1 cellular context compared by ENCODE assay signal in the genomic region with DNA sequence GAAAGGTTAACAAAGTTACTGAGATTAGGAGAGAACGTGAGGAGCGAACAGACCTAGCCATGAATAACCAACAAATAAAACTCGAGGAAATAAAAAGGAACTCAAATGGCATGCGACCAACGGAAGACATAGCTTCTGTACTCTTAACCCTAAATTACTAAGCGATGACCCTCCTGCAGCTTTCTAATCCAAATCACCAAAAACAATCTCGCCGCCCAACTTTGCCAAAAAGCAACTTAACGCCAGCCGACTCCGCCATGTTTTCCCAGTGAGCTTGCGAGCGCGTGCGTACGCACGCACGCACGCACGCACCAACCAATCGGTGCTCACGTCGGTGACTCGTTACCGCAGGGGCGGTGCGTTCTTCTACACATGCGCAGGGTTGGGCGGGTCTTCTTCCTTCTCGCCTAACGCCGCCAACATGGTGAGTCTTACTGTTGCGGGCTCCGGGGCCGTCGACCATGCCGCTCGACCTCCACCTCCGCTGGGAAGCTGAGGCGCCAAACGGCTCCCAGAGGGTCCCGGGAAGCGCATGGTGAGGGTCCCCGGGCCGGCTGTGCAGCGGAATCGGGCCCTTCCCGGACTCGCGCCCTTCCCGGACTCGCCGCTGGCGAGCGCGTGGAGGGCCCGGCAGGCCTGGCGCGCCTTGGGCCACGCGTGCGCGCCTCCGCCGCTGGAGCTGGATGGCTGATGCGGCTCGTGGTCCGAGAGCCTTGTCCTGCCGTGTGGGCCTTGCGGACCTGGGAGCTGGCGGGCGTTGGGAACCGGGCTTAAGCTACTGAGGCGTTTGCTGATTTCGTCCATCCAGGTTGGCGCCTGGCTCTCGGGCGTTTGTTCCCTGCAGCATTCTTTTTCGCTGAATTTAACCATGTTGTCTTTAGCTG.
A peak's percentile ranks its signal among the peaks of the same experiment; 100 is the strongest.
TF ChIP-seq lines count a peak whose summit lies in the region.

A gene (plus strand): TSS at position 400 of the 884 bp plus-strand sequence. CDS start 133 bp downstream, at position 533.

TF ChIP-seq in K562, 482 proteins besides CTCF, POLR2A, EP300 and RAD21 (continued from another document and continues in another):
- TF ChIP-seq, protein P1, sequence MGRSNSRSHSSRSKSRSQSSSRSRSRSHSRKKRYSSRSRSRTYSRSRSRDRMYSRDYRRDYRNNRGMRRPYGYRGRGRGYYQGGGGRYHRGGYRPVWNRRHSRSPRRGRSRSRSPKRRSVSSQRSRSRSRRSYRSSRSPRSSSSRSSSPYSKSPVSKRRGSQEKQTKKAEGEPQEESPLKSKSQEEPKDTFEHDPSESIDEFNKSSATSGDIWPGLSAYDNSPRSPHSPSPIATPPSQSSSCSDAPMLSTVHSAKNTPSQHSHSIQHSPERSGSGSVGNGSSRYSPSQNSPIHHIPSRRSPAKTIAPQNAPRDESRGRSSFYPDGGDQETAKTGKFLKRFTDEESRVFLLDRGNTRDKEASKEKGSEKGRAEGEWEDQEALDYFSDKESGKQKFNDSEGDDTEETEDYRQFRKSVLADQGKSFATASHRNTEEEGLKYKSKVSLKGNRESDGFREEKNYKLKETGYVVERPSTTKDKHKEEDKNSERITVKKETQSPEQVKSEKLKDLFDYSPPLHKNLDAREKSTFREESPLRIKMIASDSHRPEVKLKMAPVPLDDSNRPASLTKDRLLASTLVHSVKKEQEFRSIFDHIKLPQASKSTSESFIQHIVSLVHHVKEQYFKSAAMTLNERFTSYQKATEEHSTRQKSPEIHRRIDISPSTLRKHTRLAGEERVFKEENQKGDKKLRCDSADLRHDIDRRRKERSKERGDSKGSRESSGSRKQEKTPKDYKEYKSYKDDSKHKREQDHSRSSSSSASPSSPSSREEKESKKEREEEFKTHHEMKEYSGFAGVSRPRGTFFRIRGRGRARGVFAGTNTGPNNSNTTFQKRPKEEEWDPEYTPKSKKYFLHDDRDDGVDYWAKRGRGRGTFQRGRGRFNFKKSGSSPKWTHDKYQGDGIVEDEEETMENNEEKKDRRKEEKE (IDR thresholded peaks at IDR 0.05; ENCODE audit: borderline replicate concordance in 1 of 2, control insufficient read depth in 1 of 2, low read depth in 2 of 2, low read length in 1 of 2) = peak in 1 of 2 experiments; percentile 30; a peak in 1 of 4 replicates
- TF ChIP-seq IFI16 (CRISPR knock-in tag; IDR thresholded peaks at IDR 0.05) (no peak), ZNF77 (CRISPR knock-in tag; IDR thresholded peaks at IDR 0.05) (no peak), MYC (IDR thresholded peaks at IDR 0.05; ENCODE audit: low read depth, low read length) (peak; percentile 99), MYC (CRISPR knock-in tag; IDR thresholded peaks at IDR 0.05; ENCODE audit: borderline replicate concordance, low read depth) (peak; percentile 88; the same call in 1 of the 2 replicates), JUN (IDR thresholded peaks at IDR 0.05; ENCODE audit: borderline replicate concordance, low read depth, low read length) (peak; percentile 56; the same call in 1 of the 2 replicates), JUN (CRISPR knock-in tag; IDR thresholded peaks at IDR 0.05; ENCODE audit: borderline replicate concordance) (no peak; the same call in 1 of the 2 replicates), PHF21A (IDR thresholded peaks at IDR 0.05; ENCODE audit: borderline replicate concordance, low read depth) (no peak), NR1H2 (CRISPR knock-in tag; IDR thresholded peaks at IDR 0.05) (no peak; the same call in none of the 2 replicates), ILK (tag; IDR thresholded peaks at IDR 0.05; ENCODE audit: borderline replicate concordance, low read depth) (no peak), ZBTB8A (IDR thresholded peaks at IDR 0.05; ENCODE audit: partially characterized antibody) (no peak), ATF7 (IDR thresholded peaks at IDR 0.05) (peak; percentile 90), FOXJ3 (CRISPR knock-in tag; IDR thresholded peaks at IDR 0.05) (no peak), ZNF232 (CRISPR knock-in tag; IDR thresholded peaks at IDR 0.05) (peak; percentile 92), EZH2 (IDR thresholded peaks at IDR 0.05; ENCODE audit: borderline replicate concordance, low read depth, low read length) (no peak), THRAP3 (IDR thresholded peaks at IDR 0.05; ENCODE audit: borderline replicate concordance) (0 out of 2 replicates have a peak, but pooled peaks have one; percentile 8), DPF2 (IDR thresholded peaks at IDR 0.05) (peak; percentile 53; the same call in 1 of the 2 replicates), NCOA2 (IDR thresholded peaks at IDR 0.05; ENCODE audit: partially characterized antibody in 2 of 2) (no peak), HCFC1 (IDR thresholded peaks at IDR 0.05; ENCODE audit: low read depth, low read length) (peak; percentile 66), YY1 (IDR thresholded peaks at IDR 0.05; ENCODE audit: borderline replicate concordance in 1 of 3, control insufficient read depth in 1 of 3, extremely low read depth in 1 of 3, insufficient read depth in 3 of 3, insufficient read length in 1 of 3, insufficient replicate concordance in 2 of 3, low read depth in 1 of 3, low read length in 2 of 3) (peak; percentile 90 to 98 (median 97)), CREM (IDR thresholded peaks at IDR 0.05; ENCODE audit: low read depth) (peak; percentile 87), ZNF197 (CRISPR knock-in tag; IDR thresholded peaks at IDR 0.05; ENCODE audit: low read depth) (0 out of 2 replicates have a peak, but pooled peaks have one; percentile 44), TAF1 (IDR thresholded peaks at IDR 0.05; ENCODE audit: control insufficient read depth, extremely low read depth, insufficient read depth, low read length, severe bottlenecking) (peak; percentile 98), POLR3G (IDR thresholded peaks at IDR 0.05; ENCODE audit: extremely low read depth, insufficient read length, insufficient replicate concordance) (no peak), CBX8 (IDR thresholded peaks at IDR 0.05; ENCODE audit: borderline replicate concordance, extremely low read depth, low read depth, low read length, poor library complexity, severe bottlenecking) (no peak), CBX3 (IDR thresholded peaks at IDR 0.05; ENCODE audit: borderline replicate concordance in 1 of 2, low read length in 2 of 2) (no peak), BHLHE40 (IDR thresholded peaks at IDR 0.05; ENCODE audit: low read length) (peak; percentile 63; the same call in 1 of the 2 replicates), SNRNP70 (optimal IDR thresholded peaks at IDR 0.05; ENCODE audit: low read depth, low read length) (no peak), BRD9 (IDR thresholded peaks at IDR 0.05; ENCODE audit: low read depth, partially characterized antibody) (peak; percentile 96), TCF7L2 (IDR thresholded peaks at IDR 0.05; ENCODE audit: low read depth, low read length) (no peak), FIP1L1 (IDR thresholded peaks at IDR 0.05; ENCODE audit: low read depth, low read length, poor library complexity, severe bottlenecking) (peak; percentile 93), ETV6 (IDR thresholded peaks at IDR 0.05; ENCODE audit: borderline replicate concordance in 1 of 2, low read depth in 2 of 2, low read length in 1 of 2) (no peak), ETV6 (CRISPR knock-in tag; IDR thresholded peaks at IDR 0.05; ENCODE audit: borderline replicate concordance) (no peak; the same call in 1 of the 2 replicates), CHD2 (IDR thresholded peaks at IDR 0.05; ENCODE audit: low read depth, low read length) (no peak; the same call in 1 of the 2 replicates)
- TF ChIP-seq, protein P2, sequence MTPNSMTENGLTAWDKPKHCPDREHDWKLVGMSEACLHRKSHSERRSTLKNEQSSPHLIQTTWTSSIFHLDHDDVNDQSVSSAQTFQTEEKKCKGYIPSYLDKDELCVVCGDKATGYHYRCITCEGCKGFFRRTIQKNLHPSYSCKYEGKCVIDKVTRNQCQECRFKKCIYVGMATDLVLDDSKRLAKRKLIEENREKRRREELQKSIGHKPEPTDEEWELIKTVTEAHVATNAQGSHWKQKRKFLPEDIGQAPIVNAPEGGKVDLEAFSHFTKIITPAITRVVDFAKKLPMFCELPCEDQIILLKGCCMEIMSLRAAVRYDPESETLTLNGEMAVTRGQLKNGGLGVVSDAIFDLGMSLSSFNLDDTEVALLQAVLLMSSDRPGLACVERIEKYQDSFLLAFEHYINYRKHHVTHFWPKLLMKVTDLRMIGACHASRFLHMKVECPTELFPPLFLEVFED (CRISPR knock-in tag; conservative IDR thresholded peaks at IDR 0.05) = 0 out of 2 replicates have a peak, but pooled peaks have one; percentile 10
- TF ChIP-seq, protein P3, sequence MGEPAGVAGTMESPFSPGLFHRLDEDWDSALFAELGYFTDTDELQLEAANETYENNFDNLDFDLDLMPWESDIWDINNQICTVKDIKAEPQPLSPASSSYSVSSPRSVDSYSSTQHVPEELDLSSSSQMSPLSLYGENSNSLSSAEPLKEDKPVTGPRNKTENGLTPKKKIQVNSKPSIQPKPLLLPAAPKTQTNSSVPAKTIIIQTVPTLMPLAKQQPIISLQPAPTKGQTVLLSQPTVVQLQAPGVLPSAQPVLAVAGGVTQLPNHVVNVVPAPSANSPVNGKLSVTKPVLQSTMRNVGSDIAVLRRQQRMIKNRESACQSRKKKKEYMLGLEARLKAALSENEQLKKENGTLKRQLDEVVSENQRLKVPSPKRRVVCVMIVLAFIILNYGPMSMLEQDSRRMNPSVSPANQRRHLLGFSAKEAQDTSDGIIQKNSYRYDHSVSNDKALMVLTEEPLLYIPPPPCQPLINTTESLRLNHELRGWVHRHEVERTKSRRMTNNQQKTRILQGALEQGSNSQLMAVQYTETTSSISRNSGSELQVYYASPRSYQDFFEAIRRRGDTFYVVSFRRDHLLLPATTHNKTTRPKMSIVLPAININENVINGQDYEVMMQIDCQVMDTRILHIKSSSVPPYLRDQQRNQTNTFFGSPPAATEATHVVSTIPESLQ (CRISPR knock-in tag; IDR thresholded peaks at IDR 0.05) = peak; percentile 62; the same call in 1 of the 2 replicates
- TF ChIP-seq, protein P4, sequence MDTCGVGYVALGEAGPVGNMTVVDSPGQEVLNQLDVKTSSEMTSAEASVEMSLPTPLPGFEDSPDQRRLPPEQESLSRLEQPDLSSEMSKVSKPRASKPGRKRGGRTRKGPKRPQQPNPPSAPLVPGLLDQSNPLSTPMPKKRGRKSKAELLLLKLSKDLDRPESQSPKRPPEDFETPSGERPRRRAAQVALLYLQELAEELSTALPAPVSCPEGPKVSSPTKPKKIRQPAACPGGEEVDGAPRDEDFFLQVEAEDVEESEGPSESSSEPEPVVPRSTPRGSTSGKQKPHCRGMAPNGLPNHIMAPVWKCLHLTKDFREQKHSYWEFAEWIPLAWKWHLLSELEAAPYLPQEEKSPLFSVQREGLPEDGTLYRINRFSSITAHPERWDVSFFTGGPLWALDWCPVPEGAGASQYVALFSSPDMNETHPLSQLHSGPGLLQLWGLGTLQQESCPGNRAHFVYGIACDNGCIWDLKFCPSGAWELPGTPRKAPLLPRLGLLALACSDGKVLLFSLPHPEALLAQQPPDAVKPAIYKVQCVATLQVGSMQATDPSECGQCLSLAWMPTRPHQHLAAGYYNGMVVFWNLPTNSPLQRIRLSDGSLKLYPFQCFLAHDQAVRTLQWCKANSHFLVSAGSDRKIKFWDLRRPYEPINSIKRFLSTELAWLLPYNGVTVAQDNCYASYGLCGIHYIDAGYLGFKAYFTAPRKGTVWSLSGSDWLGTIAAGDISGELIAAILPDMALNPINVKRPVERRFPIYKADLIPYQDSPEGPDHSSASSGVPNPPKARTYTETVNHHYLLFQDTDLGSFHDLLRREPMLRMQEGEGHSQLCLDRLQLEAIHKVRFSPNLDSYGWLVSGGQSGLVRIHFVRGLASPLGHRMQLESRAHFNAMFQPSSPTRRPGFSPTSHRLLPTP (IDR thresholded peaks at IDR 0.05; ENCODE audit: borderline replicate concordance, extremely low read depth, insufficient read length) = no peak
- TF ChIP-seq, protein P5, sequence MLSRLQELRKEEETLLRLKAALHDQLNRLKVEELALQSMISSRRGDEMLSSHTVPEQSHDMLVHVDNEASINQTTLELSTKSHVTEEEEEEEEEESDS (CRISPR knock-in tag; IDR thresholded peaks at IDR 0.05) = no peak
- TF ChIP-seq, protein P6, sequence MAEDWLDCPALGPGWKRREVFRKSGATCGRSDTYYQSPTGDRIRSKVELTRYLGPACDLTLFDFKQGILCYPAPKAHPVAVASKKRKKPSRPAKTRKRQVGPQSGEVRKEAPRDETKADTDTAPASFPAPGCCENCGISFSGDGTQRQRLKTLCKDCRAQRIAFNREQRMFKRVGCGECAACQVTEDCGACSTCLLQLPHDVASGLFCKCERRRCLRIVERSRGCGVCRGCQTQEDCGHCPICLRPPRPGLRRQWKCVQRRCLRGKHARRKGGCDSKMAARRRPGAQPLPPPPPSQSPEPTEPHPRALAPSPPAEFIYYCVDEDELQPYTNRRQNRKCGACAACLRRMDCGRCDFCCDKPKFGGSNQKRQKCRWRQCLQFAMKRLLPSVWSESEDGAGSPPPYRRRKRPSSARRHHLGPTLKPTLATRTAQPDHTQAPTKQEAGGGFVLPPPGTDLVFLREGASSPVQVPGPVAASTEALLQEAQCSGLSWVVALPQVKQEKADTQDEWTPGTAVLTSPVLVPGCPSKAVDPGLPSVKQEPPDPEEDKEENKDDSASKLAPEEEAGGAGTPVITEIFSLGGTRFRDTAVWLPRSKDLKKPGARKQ (CRISPR knock-in tag; IDR thresholded peaks at IDR 0.05) = no peak
- TF ChIP-seq, protein P7, sequence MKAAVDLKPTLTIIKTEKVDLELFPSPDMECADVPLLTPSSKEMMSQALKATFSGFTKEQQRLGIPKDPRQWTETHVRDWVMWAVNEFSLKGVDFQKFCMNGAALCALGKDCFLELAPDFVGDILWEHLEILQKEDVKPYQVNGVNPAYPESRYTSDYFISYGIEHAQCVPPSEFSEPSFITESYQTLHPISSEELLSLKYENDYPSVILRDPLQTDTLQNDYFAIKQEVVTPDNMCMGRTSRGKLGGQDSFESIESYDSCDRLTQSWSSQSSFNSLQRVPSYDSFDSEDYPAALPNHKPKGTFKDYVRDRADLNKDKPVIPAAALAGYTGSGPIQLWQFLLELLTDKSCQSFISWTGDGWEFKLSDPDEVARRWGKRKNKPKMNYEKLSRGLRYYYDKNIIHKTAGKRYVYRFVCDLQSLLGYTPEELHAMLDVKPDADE (conservative IDR thresholded peaks at IDR 0.05; ENCODE audit: control insufficient read depth, low read depth, low read length) = peak; percentile 71; the same call in 1 of the 2 replicates
- TF ChIP-seq, protein P8, sequence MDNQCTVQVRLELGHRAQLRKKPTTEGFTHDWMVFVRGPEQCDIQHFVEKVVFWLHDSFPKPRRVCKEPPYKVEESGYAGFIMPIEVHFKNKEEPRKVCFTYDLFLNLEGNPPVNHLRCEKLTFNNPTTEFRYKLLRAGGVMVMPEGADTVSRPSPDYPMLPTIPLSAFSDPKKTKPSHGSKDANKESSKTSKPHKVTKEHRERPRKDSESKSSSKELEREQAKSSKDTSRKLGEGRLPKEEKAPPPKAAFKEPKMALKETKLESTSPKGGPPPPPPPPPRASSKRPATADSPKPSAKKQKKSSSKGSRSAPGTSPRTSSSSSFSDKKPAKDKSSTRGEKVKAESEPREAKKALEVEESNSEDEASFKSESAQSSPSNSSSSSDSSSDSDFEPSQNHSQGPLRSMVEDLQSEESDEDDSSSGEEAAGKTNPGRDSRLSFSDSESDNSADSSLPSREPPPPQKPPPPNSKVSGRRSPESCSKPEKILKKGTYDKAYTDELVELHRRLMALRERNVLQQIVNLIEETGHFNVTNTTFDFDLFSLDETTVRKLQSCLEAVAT (IDR thresholded peaks at IDR 0.05) = peak; percentile 4 to 66; a peak in 2 of 4 replicates
- TF ChIP-seq, protein P9, sequence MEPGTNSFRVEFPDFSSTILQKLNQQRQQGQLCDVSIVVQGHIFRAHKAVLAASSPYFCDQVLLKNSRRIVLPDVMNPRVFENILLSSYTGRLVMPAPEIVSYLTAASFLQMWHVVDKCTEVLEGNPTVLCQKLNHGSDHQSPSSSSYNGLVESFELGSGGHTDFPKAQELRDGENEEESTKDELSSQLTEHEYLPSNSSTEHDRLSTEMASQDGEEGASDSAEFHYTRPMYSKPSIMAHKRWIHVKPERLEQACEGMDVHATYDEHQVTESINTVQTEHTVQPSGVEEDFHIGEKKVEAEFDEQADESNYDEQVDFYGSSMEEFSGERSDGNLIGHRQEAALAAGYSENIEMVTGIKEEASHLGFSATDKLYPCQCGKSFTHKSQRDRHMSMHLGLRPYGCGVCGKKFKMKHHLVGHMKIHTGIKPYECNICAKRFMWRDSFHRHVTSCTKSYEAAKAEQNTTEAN (CRISPR knock-in tag; IDR thresholded peaks at IDR 0.05) = no peak
